Comparison of ENCODE assay signal across 24 cellular contexts in genomic region chr17:81581758-81582157, GRCh38. TPM values are rescaled to one million over a fixed set of nuclear protein-coding genes. Genes with fewer than 3 reads are reported as not detected.
"Had no signal": no experiment of that assay in that cellular context is flagged by ENCODE, and none has a peak within 500 bp of the region (broad histone marks: within the 10 kb centered on the region; RNA-seq: fewer than 3 reads in every experiment).

No MANE protein-coding gene starts in this region.

- ATAC-seq: left lung; stimulated activated naive B cell treated with anti-CD40 and anti-IgM and Interleukin-4, amounts not matched to agents 10 μg/mL and 1 μg/mL and 100 μg/mL, for 72 hours had no signal

- H3K27ac Mint-ChIP-seq: activated naive CD8-positive, alpha-beta T cell; activated T-cell treated with anti-CD3 and anti-CD28 coated beads, Interleukin-2, amount 50 U/mL, for 24 hours; activated T-helper 2 cell treated with anti-CD3 and anti-CD28 coated beads, Interferon-gamma antibody, Interleukin-2, Interleukin-4, amounts not matched to agents 10 μg/mL and 5 μg/mL and 100 μg/mL, durations not matched to agents 14 hours and 24 hours and 36 hours; endodermal cell; immature natural killer cell had no signal

- H3K9me3 Mint-ChIP-seq: activated T-cell treated with anti-CD3 and anti-CD28 coated beads, Interleukin-2, amount 50 U/mL, for 24 hours; activated T-helper 2 cell treated with anti-CD3 and anti-CD28 coated beads, Interferon-gamma antibody, Interleukin-2, Interleukin-4, amounts not matched to agents 10 μg/mL and 5 μg/mL and 100 μg/mL, durations not matched to agents 14 hours and 24 hours and 36 hours; endodermal cell; immature natural killer cell; stimulated activated naive B cell treated with anti-CD40 and anti-IgM and Interleukin-4, amounts not matched to agents 10 μg/mL and 1 μg/mL and 100 μg/mL, for 72 hours had no signal

- H3K27me3 Mint-ChIP-seq: activated naive CD8-positive, alpha-beta T cell; activated T-cell treated with anti-CD3 and anti-CD28 coated beads, Interleukin-2, amount 50 U/mL, for 24 hours; stimulated activated naive B cell treated with anti-CD40 and anti-IgM and Interleukin-4, amounts not matched to agents 10 μg/mL and 1 μg/mL and 100 μg/mL, for 72 hours had no signal

- H3K4me3 Mint-ChIP-seq: activated naive CD8-positive, alpha-beta T cell; activated T-cell treated with anti-CD3 and anti-CD28 coated beads, Interleukin-2, amount 50 U/mL, for 24 hours; endodermal cell; immature natural killer cell; stimulated activated naive B cell treated with anti-CD40 and anti-IgM and Interleukin-4, amounts not matched to agents 10 μg/mL and 1 μg/mL and 100 μg/mL, for 72 hours had no signal

- H3K36me3 ChIP-seq: breast epithelium, uterus had no signal

- H3K27ac ChIP-seq: adrenal gland, ascending aorta, breast epithelium, coronary artery, left lung, sigmoid colon, uterus had no signal

- H3K4me3 ChIP-seq: adrenal gland, ascending aorta, breast epithelium, coronary artery, left lung, sigmoid colon, transverse colon, uterus had no signal

- DNase-seq: activated CD8-positive, alpha-beta memory T cell treated with anti-CD3 and anti-CD28 coated beads for 24 hours; activated CD8-positive, alpha-beta memory T cell treated with anti-CD3 and anti-CD28 coated beads, Interleukin-2, amount 50 U/mL, for 4 hours; activated naive CD4-positive, alpha-beta T cell; activated T-cell treated with anti-CD3 and anti-CD28 coated beads, Interleukin-2, amount 50 U/mL, for 24 hours; adrenal gland; endodermal cell; immature natural killer cell; left lung; mammary epithelial cell; nucleus accumbens; sigmoid colon; stimulated activated CD4-positive, alpha-beta T cell treated with anti-CD3 and anti-CD28 coated beads, Interleukin-2, amount 100 ng/mL, for 48 hours; stimulated activated CD8-positive, alpha-beta memory T cell treated with anti-CD3 and anti-CD28 coated beads, Interleukin-4, amount 100 ng/mL, for 48 hours; stimulated activated naive B cell treated with anti-CD40 and anti-IgM and Interleukin-4, amounts not matched to agents 10 μg/mL and 1 μg/mL and 100 μg/mL, for 72 hours; T-helper 1 cell; T-helper 9 cell; transverse colon; uterus had no signal

- H3K27me3 ChIP-seq: adrenal gland, ascending aorta, breast epithelium, left lung, sigmoid colon, transverse colon, uterus had no signal

- H3K4me1 ChIP-seq: breast epithelium, uterus had no signal

- H3K9me3 ChIP-seq: adrenal gland, ascending aorta, breast epithelium, left lung, sigmoid colon, transverse colon, uterus had no signal

RNA-seq across cellular contexts. Expression of gene FSCN2, which starts 53.6 kb away (rescaled TPM):
- total RNA-seq: ascending aorta had no signal

RNA-seq across cellular contexts. Expression of gene TSPAN10, which starts 55.2 kb away (rescaled TPM):
- total RNA-seq: ascending aorta had no signal
- polyA plus RNA-seq: neural cell had no signal
